ENCODE assay signal across 13 cellular contexts in the genomic region with DNA sequence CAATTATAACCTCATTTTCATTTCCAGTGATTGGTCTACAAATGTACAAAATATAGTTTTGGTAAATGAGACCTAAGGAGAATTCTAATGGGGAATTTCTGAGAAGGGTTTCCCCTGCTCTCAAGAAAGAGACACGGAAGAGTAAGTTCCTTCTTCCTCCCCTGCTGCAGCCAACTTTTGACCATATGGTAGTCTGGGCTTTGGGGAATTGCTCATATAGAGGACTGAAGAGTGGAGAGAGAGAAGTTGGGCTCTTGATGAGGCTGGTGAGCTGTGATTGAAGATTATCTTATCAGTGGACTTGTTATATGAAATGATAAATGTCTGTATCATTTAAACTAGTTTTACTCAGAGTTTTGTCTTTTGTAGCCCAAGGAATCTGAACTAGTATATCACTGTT. TPM values are rescaled to one million over a fixed set of nuclear protein-coding genes. Genes with fewer than 3 reads are reported as not detected.
A peak's percentile ranks its signal among the peaks of the same experiment; 100 is the strongest.
DNase-seq lines count a peak whose midpoint lies in the region; ATAC-seq and TF ChIP-seq lines count a peak whose summit lies in the region.
"Had no signal": no experiment of that assay in that cellular context is flagged by ENCODE, and none has a peak within 500 bp of the region (broad histone marks: within the 10 kb centered on the region; RNA-seq: fewer than 3 reads in every experiment).

No MANE protein-coding gene starts in this region.

- DNase-seq in activated naive CD4-positive, alpha-beta T cell treated with anti-CD3 and anti-CD28 coated beads for 36 hours: no peak
- DNase-seq in activated naive CD4-positive, alpha-beta T cell (lab: John Stamatoyannopoulos, UW): no peak
- no peak for DNase-seq in activated T-helper 1 cell treated with anti-CD3 and anti-CD28 coated beads, Interleukin-12 subunit alpha, Interleukin-12 subunit beta, Interleukin-2, Interleukin-4 antibody, amounts not matched to agents 30 ng/mL and 10 ng/mL and 1 ng/mL, durations not matched to agents 14 hours and 24 hours and 36 hours (ENCODE audit: low spot score)
- no peak for DNase-seq in stimulated activated naive CD8-positive, alpha-beta T cell treated with anti-CD3 and anti-CD28 coated beads, Interleukin-15, amount 100 ng/mL, for 72 hours
- DNase-seq in PC-3: no peak
- no peak for DNase-seq in DMS53 (lab: John Stamatoyannopoulos, UW)
- DNase-seq: effector CD8-positive, alpha-beta T cell; left ventricle myocardium inferior; NCI-H187 treated with DMSO at 0.1 percent for 48 hours; ovary; stimulated activated CD4-positive, alpha-beta T cell treated with anti-CD3 and anti-CD28 coated beads, Interleukin-2, amount 100 ng/mL, for 48 hours had no signal

- H3K27me3 Mint-ChIP-seq in activated naive CD4-positive, alpha-beta T cell treated with anti-CD3 and anti-CD28 coated beads for 36 hours (ENCODE audit: low read depth): no peaks in the 10 kb centered on the region
- H3K27me3 Mint-ChIP-seq in activated T-helper 1 cell treated with anti-CD3 and anti-CD28 coated beads, Interleukin-12 subunit alpha, Interleukin-12 subunit beta, Interleukin-2, Interleukin-4 antibody, amounts not matched to agents 30 ng/mL and 10 ng/mL and 1 ng/mL, durations not matched to agents 14 hours and 24 hours and 36 hours (ENCODE audit: insufficient read depth): no peaks in the 10 kb centered on the region
- no peaks in the 10 kb centered on the region for H3K27me3 Mint-ChIP-seq in stimulated activated naive CD8-positive, alpha-beta T cell treated with anti-CD3 and anti-CD28 coated beads, Interleukin-15, amount 100 ng/mL, for 72 hours

- H3F3A ChIP-seq in Loucy (ENCODE audit: low read depth): 0 out of 2 replicates have a peak, but pooled peaks cover 3% of the 10 kb centered on the region
- H3F3A ChIP-seq in PC-3 (ENCODE audit: low read length, unreplicated experiment): no peaks in the 10 kb centered on the region

- H3K9ac ChIP-seq in Loucy (ENCODE audit: low read depth, low read length, poor library complexity, severe bottlenecking) (peak overlapping the region; percentile 95), PC-3 (ENCODE audit: low read length) (no peak overlapping the region)

- H3K27me3 ChIP-seq in Loucy (ENCODE audit: insufficient read depth, low read length, poor library complexity, severe bottlenecking) (no peaks in the 10 kb centered on the region), PC-3 (ENCODE audit: low read length) (no peaks in the 10 kb centered on the region)
- H3K27me3 ChIP-seq: ovary had no signal

- no peaks in the 10 kb centered on the region for H4K20me1 ChIP-seq in Loucy (ENCODE audit: insufficient read depth, low read length, poor library complexity, severe bottlenecking)
- H4K20me1 ChIP-seq in PC-3 (ENCODE audit: low read length): no peaks in the 10 kb centered on the region

- peaks cover 52% of the 10 kb centered on the region for H3K79me2 ChIP-seq in Loucy (ENCODE audit: insufficient read depth, low read length)
- H3K79me2 ChIP-seq in PC-3 (ENCODE audit: low read length): peaks cover 2% of the 10 kb centered on the region

- BruUV-seq in PC-3 (replicated peaks; lab: Mats Ljungman, UMichigan): no TSS peak

- H3K4me2 ChIP-seq in Loucy (ENCODE audit: low read depth, low read length, poor library complexity, severe bottlenecking) (peak overlapping the region; percentile 94), PC-3 (ENCODE audit: low read length) (no peak overlapping the region)

- H2AFZ ChIP-seq in Loucy (ENCODE audit: low read length) (no peak overlapping the region), PC-3 (ENCODE audit: low read length) (no peak overlapping the region)

- ATAC-seq in stimulated activated naive CD8-positive, alpha-beta T cell treated with anti-CD3 and anti-CD28 coated beads, Interleukin-15, amount 100 ng/mL, for 72 hours: no peak
- ATAC-seq in HG03432 (IDR thresholded peaks at IDR 0.05; ENCODE audit: unreplicated experiment) (no peak), PC-3 (no peak)

- no peaks in the 10 kb centered on the region for H3K9me2 ChIP-seq in Loucy (replicated peaks; ENCODE audit: low read depth, low read length)
- H3K9me2 ChIP-seq in PC-3 (replicated peaks; ENCODE audit: low read length): no peaks in the 10 kb centered on the region

- CTCF ChIA-PET in activated naive CD4-positive, alpha-beta T cell treated with anti-CD3 and anti-CD28 coated beads for 36 hours (lab: Charles Lee): interaction anchor here (1.0 to 1.7 kb wide), 2 partner anchors 35 to 63 kb away, joined by 3 to 8 read pairs; no protein-coding TSS in a partner anchor
- CTCF ChIA-PET in PC-3 (lab: Charles Lee): no interaction called here

- H3K4me1 ChIP-seq in Loucy (ENCODE audit: insufficient read depth, low read length, poor library complexity, severe bottlenecking) (peaks cover 60% of the 10 kb centered on the region), PC-3 (ENCODE audit: insufficient read depth, low read length) (peaks cover 13% of the 10 kb centered on the region)

- no peaks in the 10 kb centered on the region for H3K9me3 Mint-ChIP-seq in activated naive CD4-positive, alpha-beta T cell treated with anti-CD3 and anti-CD28 coated beads for 36 hours
- no peaks in the 10 kb centered on the region for H3K9me3 Mint-ChIP-seq in activated T-helper 1 cell treated with anti-CD3 and anti-CD28 coated beads, Interleukin-12 subunit alpha, Interleukin-12 subunit beta, Interleukin-2, Interleukin-4 antibody, amounts not matched to agents 30 ng/mL and 10 ng/mL and 1 ng/mL, durations not matched to agents 14 hours and 24 hours and 36 hours
- no peaks in the 10 kb centered on the region for H3K9me3 Mint-ChIP-seq in stimulated activated naive CD8-positive, alpha-beta T cell treated with anti-CD3 and anti-CD28 coated beads, Interleukin-15, amount 100 ng/mL, for 72 hours

- POLR2A ChIA-PET in PC-3 (lab: Charles Lee; ENCODE audit: unreplicated experiment): no interaction called here

- no peaks in the 10 kb centered on the region for H3K9me3 ChIP-seq in Loucy (ENCODE audit: insufficient read depth, low read depth, low read length)
- H3K9me3 ChIP-seq in PC-3 (ENCODE audit: low read length): no peaks in the 10 kb centered on the region
- H3K9me3 ChIP-seq: left ventricle myocardium inferior, ovary had no signal

- peaks cover 44% of the 10 kb centered on the region for H3K4me1 Mint-ChIP-seq in activated naive CD4-positive, alpha-beta T cell treated with anti-CD3 and anti-CD28 coated beads for 36 hours (ENCODE audit: low read depth)
- H3K4me1 Mint-ChIP-seq in activated T-helper 1 cell treated with anti-CD3 and anti-CD28 coated beads, Interleukin-12 subunit alpha, Interleukin-12 subunit beta, Interleukin-2, Interleukin-4 antibody, amounts not matched to agents 30 ng/mL and 10 ng/mL and 1 ng/mL, durations not matched to agents 14 hours and 24 hours and 36 hours (ENCODE audit: low read depth): peaks cover 54% of the 10 kb centered on the region
- peaks cover 56% of the 10 kb centered on the region for H3K4me1 Mint-ChIP-seq in stimulated activated naive CD8-positive, alpha-beta T cell treated with anti-CD3 and anti-CD28 coated beads, Interleukin-15, amount 100 ng/mL, for 72 hours

- H3K27ac Mint-ChIP-seq in activated naive CD4-positive, alpha-beta T cell treated with anti-CD3 and anti-CD28 coated beads for 36 hours: peak overlapping the region; percentile 59
- no peak overlapping the region for H3K27ac Mint-ChIP-seq in activated T-helper 1 cell treated with anti-CD3 and anti-CD28 coated beads, Interleukin-12 subunit alpha, Interleukin-12 subunit beta, Interleukin-2, Interleukin-4 antibody, amounts not matched to agents 30 ng/mL and 10 ng/mL and 1 ng/mL, durations not matched to agents 14 hours and 24 hours and 36 hours
- H3K27ac Mint-ChIP-seq in stimulated activated naive CD8-positive, alpha-beta T cell treated with anti-CD3 and anti-CD28 coated beads, Interleukin-15, amount 100 ng/mL, for 72 hours: no peak overlapping the region

- H3K27ac ChIP-seq in PC-3 (ENCODE audit: low read length): no peak overlapping the region
- H3K27ac ChIP-seq: left ventricle myocardium inferior, ovary had no signal

- TF ChIP-seq CTCF in Loucy (conservative IDR thresholded peaks at IDR 0.05; ENCODE audit: low read length) (no peak), PC-3 (conservative IDR thresholded peaks at IDR 0.05; ENCODE audit: low read depth, low read length) (no peak)

- intact Hi-C loops in activated naive CD4-positive, alpha-beta T cell treated with anti-CD3 and anti-CD28 coated beads for 36 hours (cut with micrococcal nuclease): no loop called here
- intact Hi-C loops in activated T-helper 1 cell treated with anti-CD3 and anti-CD28 coated beads, Interleukin-12 subunit alpha, Interleukin-12 subunit beta, Interleukin-2, Interleukin-4 antibody, amounts not matched to agents 30 ng/mL and 10 ng/mL and 1 ng/mL, durations not matched to agents 14 hours and 24 hours and 36 hours (cut with micrococcal nuclease): loop anchor here (10.0 kb wide), 2 partner anchors 397 to 1377 kb away; a partner anchor contains a TSS
- intact Hi-C loops in PC-3 (cut with micrococcal nuclease): no loop called here

- H3K4me3 Mint-ChIP-seq in activated naive CD4-positive, alpha-beta T cell treated with anti-CD3 and anti-CD28 coated beads for 36 hours: peak overlapping the region; percentile 38
- H3K4me3 Mint-ChIP-seq in activated T-helper 1 cell treated with anti-CD3 and anti-CD28 coated beads, Interleukin-12 subunit alpha, Interleukin-12 subunit beta, Interleukin-2, Interleukin-4 antibody, amounts not matched to agents 30 ng/mL and 10 ng/mL and 1 ng/mL, durations not matched to agents 14 hours and 24 hours and 36 hours: peak overlapping the region; percentile 60
- H3K4me3 Mint-ChIP-seq in stimulated activated naive CD8-positive, alpha-beta T cell treated with anti-CD3 and anti-CD28 coated beads, Interleukin-15, amount 100 ng/mL, for 72 hours: peak overlapping the region; percentile 92 to 99

- H3K4me3 ChIP-seq in Loucy (ENCODE audit: low read length, poor library complexity, severe bottlenecking) (peak overlapping the region; percentile 83), PC-3 (ENCODE audit: low read length) (no peak overlapping the region)
- H3K4me3 ChIP-seq: left ventricle myocardium inferior, ovary had no signal

- H3K36me3 ChIP-seq in Loucy (ENCODE audit: insufficient read depth, low read length) (no peaks in the 10 kb centered on the region), PC-3 (ENCODE audit: low read depth, low read length) (no peaks in the 10 kb centered on the region)
- H3K36me3 ChIP-seq: left ventricle myocardium inferior, ovary had no signal

- H3K36me3 Mint-ChIP-seq in activated naive CD4-positive, alpha-beta T cell treated with anti-CD3 and anti-CD28 coated beads for 36 hours (ENCODE audit: low read depth): peaks cover 16% of the 10 kb centered on the region
- H3K36me3 Mint-ChIP-seq in activated T-helper 1 cell treated with anti-CD3 and anti-CD28 coated beads, Interleukin-12 subunit alpha, Interleukin-12 subunit beta, Interleukin-2, Interleukin-4 antibody, amounts not matched to agents 30 ng/mL and 10 ng/mL and 1 ng/mL, durations not matched to agents 14 hours and 24 hours and 36 hours (ENCODE audit: low read depth): peaks cover 11% of the 10 kb centered on the region

RNA-seq across cellular contexts. Expression of a gene that starts 4.3 kb away (rescaled TPM):
- 10 to 100 TPM; 76.1 to 77.7 TPM for total RNA-seq in activated naive CD4-positive, alpha-beta T cell treated with anti-CD3 and anti-CD28 coated beads for 36 hours
- 37.7 and 40.7 TPM in 2 replicates for total RNA-seq in activated T-helper 1 cell treated with anti-CD3 and anti-CD28 coated beads, Interleukin-12 subunit alpha, Interleukin-12 subunit beta, Interleukin-2, Interleukin-4 antibody, amounts not matched to agents 30 ng/mL and 10 ng/mL and 1 ng/mL, durations not matched to agents 14 hours and 24 hours and 36 hours
- total RNA-seq in PC-3 (2014; rRNA removed): 11.1 and 20.2 TPM in 2 replicates

RNA-seq across cellular contexts. Expression of a gene that starts 55.3 kb away (rescaled TPM):
- 100 to 1,000 TPM; 108 to 111 TPM for total RNA-seq in activated naive CD4-positive, alpha-beta T cell treated with anti-CD3 and anti-CD28 coated beads for 36 hours
- total RNA-seq in activated T-helper 1 cell treated with anti-CD3 and anti-CD28 coated beads, Interleukin-12 subunit alpha, Interleukin-12 subunit beta, Interleukin-2, Interleukin-4 antibody, amounts not matched to agents 30 ng/mL and 10 ng/mL and 1 ng/mL, durations not matched to agents 14 hours and 24 hours and 36 hours: 52.9 and 54.4 TPM in 2 replicates
- 9.6 and 12.0 TPM in 2 replicates for total RNA-seq in PC-3 (2014; rRNA removed)

Comparison
In these comparisons a context has a peak if more than half of its experiments do, and no peak if none do; other contexts are left out.
1. H3K4me3 Mint-ChIP-seq: peak in every context shown above with its lines; median percentile 96 in stimulated activated naive CD8-positive, alpha-beta T cell treated with anti-CD3 and anti-CD28 coated beads, Interleukin-15, amount 100 ng/mL, for 72 hours; 60 in activated T-helper 1 cell treated with anti-CD3 and anti-CD28 coated beads, Interleukin-12 subunit alpha, Interleukin-12 subunit beta, Interleukin-2, Interleukin-4 antibody, amounts not matched to agents 30 ng/mL and 10 ng/mL and 1 ng/mL, durations not matched to agents 14 hours and 24 hours and 36 hours; 38 in activated naive CD4-positive, alpha-beta T cell treated with anti-CD3 and anti-CD28 coated beads for 36 hours.